In the genomic region with DNA sequence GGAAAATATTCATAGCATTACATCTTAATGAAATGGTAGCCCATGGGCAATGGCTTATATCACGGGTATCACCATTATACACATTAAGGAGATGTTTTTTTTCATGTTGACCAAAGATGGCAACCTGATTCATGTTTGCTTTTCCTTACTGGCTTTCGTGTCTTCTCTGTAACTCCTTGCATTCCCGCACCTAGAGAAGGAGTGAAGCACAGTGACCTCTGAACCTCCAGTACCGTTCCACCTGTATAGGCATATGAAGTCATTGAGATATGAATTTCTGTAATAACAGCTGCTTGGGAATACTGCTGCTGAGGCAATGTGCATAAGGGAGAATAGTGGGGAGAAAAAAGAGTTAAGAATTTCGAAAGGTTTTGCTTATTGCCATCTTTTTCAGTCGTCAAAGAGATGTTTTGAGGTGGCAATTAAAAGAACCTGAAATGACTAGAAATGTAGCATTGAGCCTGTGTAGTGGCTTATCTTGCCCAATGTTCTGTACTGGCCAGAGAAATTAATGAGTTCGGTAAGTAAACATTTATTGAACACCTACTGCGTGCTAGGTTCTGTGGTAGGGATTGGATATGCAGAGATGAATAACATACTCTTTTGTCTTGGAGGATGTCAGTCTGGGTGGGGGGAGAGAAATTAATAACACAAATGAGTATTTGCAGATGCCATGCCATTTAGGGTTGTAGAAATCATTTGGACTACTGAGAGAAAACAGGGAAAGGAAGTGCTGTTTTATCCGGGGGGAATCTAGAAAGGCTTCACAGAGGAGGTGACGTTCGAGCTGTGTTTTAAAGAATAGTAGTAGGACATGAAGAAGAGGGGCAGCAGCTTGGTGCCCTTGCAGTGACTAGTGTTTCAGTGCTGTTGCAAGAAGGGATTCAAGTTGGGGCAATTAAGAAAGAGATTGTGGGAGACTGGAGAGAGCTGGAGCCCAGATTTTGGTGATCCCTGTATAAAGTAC, we compare ENCODE assay signal across 8 cellular contexts. TPM values are rescaled to one million over a fixed set of nuclear protein-coding genes. Genes with fewer than 3 reads are reported as not detected.
DNase-seq lines count a peak whose midpoint lies in the region; ATAC-seq lines count a peak whose summit lies in the region.

No MANE protein-coding gene starts in this region.

- H3K36me3 ChIP-seq in iPS-15b (ENCODE audit: control insufficient read depth, insufficient read depth, low read length) (peaks cover 3% of the 10 kb centered on the region), subcutaneous abdominal adipose tissue (ENCODE audit: control insufficient read depth in 5 of 5, insufficient read depth in 5 of 5, low read length in 5 of 5) (peaks cover under 1 to 8% (median 5%) of the 10 kb centered on the region in 5 donors)

- H3K4me1 Mint-ChIP-seq in T-helper 2 cell treated with Interferon-gamma antibody and Interleukin-4, amounts not matched to agents 5 μg/mL and 100 μg/mL, for 36 hours (ENCODE audit: low read depth) = peaks cover 39% of the 10 kb centered on the region
- peaks cover 47% of the 10 kb centered on the region for H3K4me1 Mint-ChIP-seq in activated CD8-positive, alpha-beta T cell treated with anti-CD3 and anti-CD28 coated beads, Interleukin-2, amount 10 ng/mL, durations not matched to agents 7 days and 5 days (ENCODE audit: low read depth)

- H3K9me3 Mint-ChIP-seq in T-helper 2 cell treated with Interferon-gamma antibody and Interleukin-4, amounts not matched to agents 5 μg/mL and 100 μg/mL, for 36 hours = no peaks in the 10 kb centered on the region
- no peaks in the 10 kb centered on the region for H3K9me3 Mint-ChIP-seq in activated CD8-positive, alpha-beta T cell treated with anti-CD3 and anti-CD28 coated beads, Interleukin-2, amount 10 ng/mL, durations not matched to agents 7 days and 5 days (ENCODE audit: insufficient read depth)

- no peaks in the 10 kb centered on the region for H3K27me3 ChIP-seq in iPS-15b (ENCODE audit: control insufficient read depth, insufficient read depth, low read length)
- no peaks in the 10 kb centered on the region for H3K27me3 ChIP-seq in subcutaneous abdominal adipose tissue (ENCODE audit: control insufficient read depth in 5 of 5, insufficient read depth in 4 of 5, low read length in 5 of 5)

- H3K36me3 Mint-ChIP-seq in T-helper 2 cell treated with Interferon-gamma antibody and Interleukin-4, amounts not matched to agents 5 μg/mL and 100 μg/mL, for 36 hours (ENCODE audit: low read depth) = peaks cover 31% of the 10 kb centered on the region
- H3K36me3 Mint-ChIP-seq in activated CD8-positive, alpha-beta T cell treated with anti-CD3 and anti-CD28 coated beads, Interleukin-2, amount 10 ng/mL, durations not matched to agents 7 days and 5 days (ENCODE audit: low read depth) = peaks cover 32% of the 10 kb centered on the region

- H3K9ac ChIP-seq in iPS-15b (ENCODE audit: low read depth, low read length) (no peak overlapping the region), subcutaneous abdominal adipose tissue (ENCODE audit: low read length in 5 of 5) (peak overlapping the region; percentile 63 to 97 (median 87))

- peak overlapping the region; percentile 99 for H3K4me3 Mint-ChIP-seq in T-helper 2 cell treated with Interferon-gamma antibody and Interleukin-4, amounts not matched to agents 5 μg/mL and 100 μg/mL, for 36 hours
- peak overlapping the region; percentile 88 for H3K4me3 Mint-ChIP-seq in activated CD8-positive, alpha-beta T cell treated with anti-CD3 and anti-CD28 coated beads, Interleukin-2, amount 10 ng/mL, durations not matched to agents 7 days and 5 days

- H3K27ac Mint-ChIP-seq in T-helper 2 cell treated with Interferon-gamma antibody and Interleukin-4, amounts not matched to agents 5 μg/mL and 100 μg/mL, for 36 hours = peak overlapping the region; percentile 32
- H3K27ac Mint-ChIP-seq in activated CD8-positive, alpha-beta T cell treated with anti-CD3 and anti-CD28 coated beads, Interleukin-2, amount 10 ng/mL, durations not matched to agents 7 days and 5 days = peak overlapping the region; percentile 28

- H3K9me3 ChIP-seq in iPS-15b (ENCODE audit: control insufficient read depth, insufficient read depth, low read length) = no peaks in the 10 kb centered on the region
- H3K9me3 ChIP-seq in subcutaneous abdominal adipose tissue (ENCODE audit: control insufficient read depth in 5 of 5, low read length in 5 of 5) = no peaks in the 10 kb centered on the region

- peaks cover 15% of the 10 kb centered on the region for H3K4me1 ChIP-seq in iPS-15b (ENCODE audit: control insufficient read depth, insufficient read depth, low read length)
- peaks cover 14 to 59% (median 53%) of the 10 kb centered on the region in 5 donors for H3K4me1 ChIP-seq in subcutaneous abdominal adipose tissue (ENCODE audit: control insufficient read depth in 5 of 5, insufficient read depth in 5 of 5, low read length in 5 of 5)

- POLR2A ChIA-PET in activated CD8-positive, alpha-beta T cell treated with anti-CD3 and anti-CD28 coated beads, Interleukin-2, amount 10 ng/mL, durations not matched to agents 7 days and 5 days (lab: Charles Lee) = interaction anchor here (0.8 to 1.1 kb wide), 2 partner anchors 9 to 21 kb away, joined by 3 to 4 read pairs; no protein-coding TSS in a partner anchor

- no peak for DNase-seq in T-helper 2 cell treated with Interferon-gamma antibody and Interleukin-4, amounts not matched to agents 5 μg/mL and 100 μg/mL, for 36 hours (ENCODE audit: low spot score)
- DNase-seq in T-helper 2 cell (no peak), NCI-H1092 treated with DMSO at 0.1 percent for 48 hours (lab: John Stamatoyannopoulos, UW) (no peak), SKM-1 (lab: John Stamatoyannopoulos, UW; ENCODE audit: unreplicated experiment) (no peak)
- no peak for DNase-seq in activated CD8-positive, alpha-beta T cell treated with anti-CD3 and anti-CD28 coated beads, Interleukin-2, amount 10 ng/mL, durations not matched to agents 7 days and 5 days

- peak overlapping the region; percentile 97 for H3K27ac ChIP-seq in subcutaneous abdominal adipose tissue (ENCODE audit: low read depth, low read length)

- CTCF ChIA-PET in activated CD8-positive, alpha-beta T cell treated with anti-CD3 and anti-CD28 coated beads, Interleukin-2, amount 10 ng/mL, durations not matched to agents 7 days and 5 days (lab: Charles Lee) = interaction anchor here (1.0 to 6.2 kb wide), 10 partner anchors 10 to 270 kb away, joined by 3 to 37 read pairs (median 11); no protein-coding TSS in a partner anchor

- ATAC-seq in activated CD8-positive, alpha-beta T cell treated with anti-CD3 and anti-CD28 coated beads, Interleukin-2, amount 10 ng/mL, durations not matched to agents 7 days and 5 days = no peak
- ATAC-seq in HG03378 (IDR thresholded peaks at IDR 0.05; ENCODE audit: unreplicated experiment) = no peak

- H3K4me3 ChIP-seq in iPS-15b (ENCODE audit: low read depth, low read length) (peak overlapping the region; percentile 100), subcutaneous abdominal adipose tissue (ENCODE audit: low read depth in 1 of 5, low read length in 5 of 5) (peak overlapping the region; percentile 61 to 98 (median 84))

- H3K27me3 Mint-ChIP-seq in T-helper 2 cell treated with Interferon-gamma antibody and Interleukin-4, amounts not matched to agents 5 μg/mL and 100 μg/mL, for 36 hours (ENCODE audit: low read depth) = no peaks in the 10 kb centered on the region
- no peaks in the 10 kb centered on the region for H3K27me3 Mint-ChIP-seq in activated CD8-positive, alpha-beta T cell treated with anti-CD3 and anti-CD28 coated beads, Interleukin-2, amount 10 ng/mL, durations not matched to agents 7 days and 5 days (ENCODE audit: low read depth)

RNA-seq across cellular contexts. Expression of gene FEM1B, which starts 2.5 kb away (rescaled TPM):
- 10 to 100 TPM; 45.1 to 50.7 TPM for total RNA-seq in activated CD8-positive, alpha-beta T cell treated with anti-CD3 and anti-CD28 coated beads, Interleukin-2, amount 10 ng/mL, durations not matched to agents 7 days and 5 days

RNA-seq across cellular contexts. Expression of gene CLN6, which starts 50.5 kb away (rescaled TPM):
- total RNA-seq in activated CD8-positive, alpha-beta T cell treated with anti-CD3 and anti-CD28 coated beads, Interleukin-2, amount 10 ng/mL, durations not matched to agents 7 days and 5 days = 10 to 100 TPM; 64.5 to 69.7 TPM
